26 cellular contexts compared by ENCODE assay signal in the genomic region with DNA sequence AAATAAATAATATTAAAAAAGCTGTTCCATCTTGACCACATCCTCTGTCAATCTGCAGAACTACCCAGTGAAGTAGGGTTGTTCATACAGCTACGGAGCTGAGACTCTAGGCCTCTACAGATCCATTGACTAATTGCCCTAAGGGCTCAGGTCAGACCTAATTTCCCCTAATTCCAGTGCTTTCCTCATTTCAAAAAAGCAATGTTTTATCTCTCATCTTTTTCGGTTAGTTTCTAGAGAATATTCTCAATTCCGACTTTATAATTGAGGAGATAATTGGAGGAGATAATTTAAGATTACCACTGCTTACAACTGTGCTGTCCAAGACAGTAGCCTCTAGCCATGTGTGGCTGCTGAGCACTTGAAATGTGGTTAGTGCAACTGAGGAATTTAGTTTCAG.
"Had no signal": no experiment of that assay in that cellular context is flagged by ENCODE, and none has a peak within 500 bp of the region (broad histone marks: within the 10 kb centered on the region; RNA-seq: fewer than 3 reads in every experiment).

No MANE protein-coding gene starts in this region.

- H3K27ac ChIP-seq: ascending aorta, breast epithelium, cardiac muscle cell, colonic mucosa had no signal

- H3K27me3 ChIP-seq: ascending aorta, breast epithelium, cardiac muscle cell, colonic mucosa had no signal

- ATAC-seq: activated naive CD4-positive, alpha-beta T cell treated with anti-CD3 and anti-CD28 coated beads, Interleukin-2, amount 50 U/mL, for 72 hours; activated T-cell treated with anti-CD3 and anti-CD28 coated beads, Interleukin-2, amount 50 U/mL, for 72 hours; esophagus mucosa had no signal

- H3K4me1 ChIP-seq: ascending aorta, breast epithelium, colonic mucosa had no signal

- H3K36me3 ChIP-seq: ascending aorta, breast epithelium, cardiac muscle cell, colonic mucosa had no signal

- H3K9me3 ChIP-seq: ascending aorta, breast epithelium, colonic mucosa had no signal

- DNase-seq: activated CD4-positive, alpha-beta memory T cell treated with anti-CD3 and anti-CD28 coated beads, Interleukin-2, amount 10 ng/mL, durations not matched to agents 7 days and 5 days; activated CD4-positive, alpha-beta T cell treated with anti-CD3 and anti-CD28 coated beads for 4 hours; activated CD4-positive, alpha-beta T cell treated with anti-CD3 and anti-CD28 coated beads, Interleukin-2, amount 10 ng/mL, durations not matched to agents 7 days and 5 days; activated CD4-positive, alpha-beta T cell treated with anti-CD3 and anti-CD28 coated beads, Interleukin-2, amount 50 U/mL, for 4 hours; activated CD4-positive, CD25-positive, alpha-beta regulatory T cell; activated CD4-positive, CD25-positive, alpha-beta regulatory T cell treated with anti-CD3 and anti-CD28 coated beads, Interleukin-2, amount 50 U/mL, for 72 hours; activated CD8-positive, alpha-beta memory T cell treated with anti-CD3 and anti-CD28 coated beads, Interleukin-2, amount 50 U/mL, for 48 hours; activated gamma-delta T cell; activated naive CD4-positive, alpha-beta T cell; activated naive CD4-positive, alpha-beta T cell treated with anti-CD3 and anti-CD28 coated beads, Interleukin-2, amount 10 ng/mL, durations not matched to agents 7 days and 5 days; activated naive CD8-positive, alpha-beta T cell treated with anti-CD3 and anti-CD28 coated beads, Interleukin-2, amount 10 ng/mL, durations not matched to agents 7 days and 5 days; activated T-cell treated with anti-CD3 and anti-CD28 coated beads for 4 hours; activated T-cell treated with anti-CD3 and anti-CD28 coated beads, Interleukin-2, amount 50 U/mL, for 24 hours; activated T-cell treated with anti-CD3 and anti-CD28 coated beads, Interleukin-2, amount 50 U/mL, for 72 hours; central memory CD4-positive, alpha-beta T cell; cerebellar nuclear complex; colonic mucosa; effector CD8-positive, alpha-beta T cell; foreskin fibroblast; head of caudate nucleus; T-helper 2 cell had no signal

- H3K4me3 ChIP-seq: ascending aorta, breast epithelium, cardiac muscle cell, colonic mucosa had no signal
